17 cellular contexts compared by ENCODE assay signal in the genomic region with DNA sequence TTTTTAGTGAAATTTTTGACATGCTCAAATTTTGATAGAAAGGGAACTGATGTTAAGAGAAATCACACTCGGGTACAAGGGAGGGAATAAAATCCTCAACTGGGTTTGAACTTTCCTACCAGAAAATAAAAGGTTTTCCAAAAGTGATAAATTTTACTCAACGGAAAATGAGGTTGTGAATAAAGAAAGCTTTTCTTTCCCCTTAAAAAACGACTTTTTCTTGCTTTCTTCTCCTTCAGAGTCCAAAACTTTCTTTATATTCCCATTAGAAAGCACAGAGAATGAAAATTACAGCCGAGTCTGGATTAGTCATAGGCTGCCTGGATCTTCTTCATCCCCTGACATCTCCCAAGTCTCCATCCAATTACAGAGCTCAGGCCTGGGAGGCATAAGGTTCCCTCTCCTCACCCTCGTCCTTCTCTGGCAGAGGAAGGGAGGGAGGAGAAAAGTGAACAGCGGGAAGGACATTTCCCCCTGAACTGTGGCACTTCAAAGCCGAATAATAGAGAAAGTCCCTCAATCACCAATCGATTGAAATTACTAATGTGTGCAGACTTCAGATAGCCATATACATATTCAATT.
"Had no signal": no experiment of that assay in that cellular context is flagged by ENCODE, and none has a peak within 500 bp of the region (broad histone marks: within the 10 kb centered on the region; RNA-seq: fewer than 3 reads in every experiment).

No MANE protein-coding gene starts in this region.

- H3K9me3 ChIP-seq: ascending aorta, prostate gland, right lobe of liver, upper lobe of left lung had no signal

- H3K4me3 ChIP-seq: ascending aorta, prostate gland, right lobe of liver, upper lobe of left lung had no signal

- H3K36me3 Mint-ChIP-seq: activated CD8-positive, alpha-beta memory T cell treated with anti-CD3 and anti-CD28 coated beads, Interleukin-2, amount 10 ng/mL, durations not matched to agents 7 days and 5 days; activated naive CD8-positive, alpha-beta T cell treated with anti-CD3 and anti-CD28 coated beads for 36 hours; naive B cell had no signal

- H3K4me3 Mint-ChIP-seq: activated CD8-positive, alpha-beta memory T cell treated with anti-CD3 and anti-CD28 coated beads, Interleukin-2, amount 10 ng/mL, durations not matched to agents 7 days and 5 days; activated naive CD8-positive, alpha-beta T cell treated with anti-CD3 and anti-CD28 coated beads for 36 hours; activated T-cell treated with anti-CD3 and anti-CD28 coated beads, Interleukin-2, amount 50 U/mL, for 24 hours had no signal

- H3K4me1 ChIP-seq: ascending aorta, prostate gland, right lobe of liver, upper lobe of left lung had no signal

- H3K27ac Mint-ChIP-seq: activated CD8-positive, alpha-beta memory T cell treated with anti-CD3 and anti-CD28 coated beads, Interleukin-2, amount 10 ng/mL, durations not matched to agents 7 days and 5 days; activated naive CD8-positive, alpha-beta T cell treated with anti-CD3 and anti-CD28 coated beads for 36 hours; activated T-cell treated with anti-CD3 and anti-CD28 coated beads, Interleukin-2, amount 50 U/mL, for 24 hours; naive B cell had no signal

- DNase-seq: activated CD4-positive, alpha-beta T cell treated with anti-CD3 and anti-CD28 coated beads, Interleukin-2, amount 50 U/mL, for 4 hours; activated CD8-positive, alpha-beta memory T cell treated with anti-CD3 and anti-CD28 coated beads, Interleukin-2, amount 10 ng/mL, durations not matched to agents 7 days and 5 days; activated gamma-delta T cell; activated naive CD8-positive, alpha-beta T cell treated with anti-CD3 and anti-CD28 coated beads for 36 hours; activated T-cell treated with anti-CD3 and anti-CD28 coated beads, Interleukin-2, amount 50 U/mL, for 24 hours; effector CD4-positive, alpha-beta T cell; hippocampal formation; naive B cell; nucleus accumbens; right lobe of liver; stimulated activated CD4-positive, alpha-beta T cell treated with anti-CD3 and anti-CD28 coated beads, Interleukin-2, amount 100 ng/mL, for 48 hours; stimulated activated naive CD8-positive, alpha-beta T cell treated with anti-CD3 and anti-CD28 coated beads, Interleukin-15, Interleukin-2, amounts not matched to agents 100 U/mL and 50 U/mL, for 24 hours; upper lobe of left lung had no signal

- H3K27me3 Mint-ChIP-seq: activated CD8-positive, alpha-beta memory T cell treated with anti-CD3 and anti-CD28 coated beads, Interleukin-2, amount 10 ng/mL, durations not matched to agents 7 days and 5 days had no signal

- H3K36me3 ChIP-seq: ascending aorta, prostate gland, right lobe of liver, upper lobe of left lung had no signal

- H3K27me3 ChIP-seq: ascending aorta, right lobe of liver, upper lobe of left lung had no signal

- H3K4me1 Mint-ChIP-seq: activated CD8-positive, alpha-beta memory T cell treated with anti-CD3 and anti-CD28 coated beads, Interleukin-2, amount 10 ng/mL, durations not matched to agents 7 days and 5 days; activated naive CD8-positive, alpha-beta T cell treated with anti-CD3 and anti-CD28 coated beads for 36 hours; naive B cell had no signal

- ATAC-seq: activated CD4-positive, CD25-positive, alpha-beta regulatory T cell treated with anti-CD3 and anti-CD28 coated beads, Interleukin-2, amount 50 U/mL, for 24 hours; activated CD8-positive, alpha-beta memory T cell treated with anti-CD3 and anti-CD28 coated beads, Interleukin-2, amount 10 ng/mL, durations not matched to agents 7 days and 5 days; stimulated activated naive CD8-positive, alpha-beta T cell treated with anti-CD3 and anti-CD28 coated beads, Interleukin-15, Interleukin-2, amounts not matched to agents 100 U/mL and 50 U/mL, for 24 hours had no signal

- H3K27ac ChIP-seq: ascending aorta, prostate gland, right lobe of liver had no signal

- FAIRE-seq: colon had no signal
